In the genomic region with DNA sequence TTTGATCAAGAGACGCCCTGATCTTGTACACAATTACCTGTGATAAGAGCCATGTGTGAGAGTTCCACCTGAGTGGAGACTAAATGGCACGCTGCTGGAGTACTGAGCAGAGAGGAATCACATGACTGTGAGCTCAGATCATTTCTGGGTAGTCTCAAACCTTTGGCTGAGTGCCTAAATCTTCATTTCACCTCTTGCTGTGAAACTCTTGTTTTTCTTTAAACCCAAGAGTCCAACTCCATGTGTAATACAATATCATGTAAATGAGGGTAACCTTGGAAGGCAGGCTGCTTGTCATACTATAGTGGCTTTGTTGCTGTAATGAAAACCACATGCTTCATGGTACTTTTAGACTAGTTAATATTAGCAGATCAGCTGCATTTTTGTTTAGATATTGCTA, we compare ENCODE assay signal across 9 cellular contexts.
A peak's percentile ranks its signal among the peaks of the same experiment; 100 is the strongest.
DNase-seq lines count a peak whose midpoint lies in the region; TF ChIP-seq lines count a peak whose summit lies in the region.
"Had no signal": no experiment of that assay in that cellular context is flagged by ENCODE, and none has a peak within 500 bp of the region (broad histone marks: within the 10 kb centered on the region; RNA-seq: fewer than 3 reads in every experiment).

No MANE protein-coding gene starts in this region.

- no peak overlapping the region for H3K27ac Mint-ChIP-seq in glutamatergic neuron (ENCODE audit: unreplicated experiment)
- H3K27ac Mint-ChIP-seq: endodermal cell had no signal

- H3K4me1 Mint-ChIP-seq in glutamatergic neuron (ENCODE audit: low read depth, unreplicated experiment) = no peaks in the 10 kb centered on the region

- CTCF ChIA-PET in HEK293 (lab: Yijun Ruan, JAX) = interaction anchor here (0.6 to 2.3 kb wide), 3 partner anchors 10 to 555 kb away, joined by 3 to 8 read pairs (median 5); no protein-coding TSS in a partner anchor

- peak; percentile 17 for DNase-seq in A172 (ENCODE audit: low spot score)
- DNase-seq in Peyer's patch = no peak
- peak; percentile 58 for DNase-seq in iPS-NIHi11 (ENCODE audit: low spot score)
- no peak for DNase-seq in GM13977 (ENCODE audit: low spot score)
- DNase-seq in effector CD4-positive, alpha-beta T cell = no peak
- no peak for DNase-seq in glutamatergic neuron
- DNase-seq in ascending aorta (ENCODE audit: low spot score in 2 of 2) = no peak
- DNase-seq: endodermal cell had no signal

- no peaks in the 10 kb centered on the region for H3K9me3 Mint-ChIP-seq in glutamatergic neuron (ENCODE audit: unreplicated experiment)
- H3K9me3 Mint-ChIP-seq: endodermal cell had no signal

- H3K27me3 Mint-ChIP-seq in glutamatergic neuron (ENCODE audit: unreplicated experiment) = no peaks in the 10 kb centered on the region

- H3K36me3 Mint-ChIP-seq in glutamatergic neuron (ENCODE audit: unreplicated experiment) = no peaks in the 10 kb centered on the region

- intact Hi-C loops in ascending aorta (cut with DNase I) = no loop called here

- H3K4me1 ChIP-seq in HEK293 (ENCODE audit: control insufficient read depth, insufficient read depth, low read length) (peaks cover 22% of the 10 kb centered on the region), Peyer's patch (peaks cover 0 to 36% (median 7%) of the 10 kb centered on the region in 4 donors), ascending aorta (peaks cover 4 to 11% of the 10 kb centered on the region in 2 donors)

- no peak overlapping the region for H3K4me3 Mint-ChIP-seq in glutamatergic neuron (ENCODE audit: unreplicated experiment)
- H3K4me3 Mint-ChIP-seq: endodermal cell had no signal

- H3K9me3 ChIP-seq in HEK293 (ENCODE audit: control insufficient read depth, insufficient read depth, low read depth, low read length) (no peaks in the 10 kb centered on the region), Peyer's patch (no peaks in the 10 kb centered on the region), ascending aorta (no peaks in the 10 kb centered on the region)

- no peak for TF ChIP-seq CTCF in HEK293 (tag by site-specific recombination; IDR thresholded peaks at IDR 0.05)
- no peak for TF ChIP-seq CTCF in Peyer's patch (IDR thresholded peaks at IDR 0.05)
- TF ChIP-seq CTCF in GM13977 (IDR thresholded peaks at IDR 0.05; ENCODE audit: extremely low read depth, insufficient read depth, missing control alignments) = no peak
- TF ChIP-seq CTCF in glutamatergic neuron (IDR thresholded peaks at IDR 0.05; ENCODE audit: partially characterized antibody, unreplicated experiment) = no peak
- TF ChIP-seq CTCF in ascending aorta (IDR thresholded peaks at IDR 0.05) = no peak

- H3K4me3 ChIP-seq in HEK293 (ENCODE audit: low read depth, low read length) (no peak overlapping the region), Peyer's patch (no peak overlapping the region), ascending aorta (no peak overlapping the region)

- in situ Hi-C loops in GM13977 (cut with MboI; ENCODE audit: low pct_unique_long_range_greater_than_20kb, low sequenced_read_pairs, unreplicated experiment) = no loop called here

- H3K36me3 ChIP-seq in HEK293 (ENCODE audit: control insufficient read depth in 2 of 2, insufficient read depth in 1 of 2, low read length in 2 of 2) (no peaks in the 10 kb centered on the region), Peyer's patch (no peaks in the 10 kb centered on the region), ascending aorta (no peaks in the 10 kb centered on the region)

- H3K27ac ChIP-seq in HEK293 (ENCODE audit: extremely low read depth, low read depth, low read length) = no peak overlapping the region; the same call in 1 of the 2 replicates
- peak overlapping the region in 3 of 4 donors; percentile 40 to 71 (median 68) for H3K27ac ChIP-seq in Peyer's patch
- no peak overlapping the region for H3K27ac ChIP-seq in ascending aorta

- H3K27me3 ChIP-seq in Peyer's patch (no peaks in the 10 kb centered on the region), ascending aorta (no peaks in the 10 kb centered on the region)

- no peak for TF ChIP-seq POLR2A in Peyer's patch (IDR thresholded peaks at IDR 0.05)

- POLR2A ChIA-PET in HEK293 (lab: Yijun Ruan, JAX) = interaction anchor here (1.4 kb wide), 1 partner anchor 157 kb away, joined by 4 read pairs; the partner anchor contains the start of gene CAND1

TF ChIP-seq in HEK293, 187 proteins besides CTCF, POLR2A, EP300 and RAD21 (continues in another document):
- TF ChIP-seq ZNF610 (tag by site-specific recombination; IDR thresholded peaks at IDR 0.05; ENCODE audit: borderline replicate concordance) (0 out of 2 replicates have a peak, but pooled peaks have one; percentile 29), ZNF18 (tag by site-specific recombination; IDR thresholded peaks at IDR 0.05) (0 out of 2 replicates have a peak, but pooled peaks have one; percentile 21), ZNF664 (tag by site-specific recombination; IDR thresholded peaks at IDR 0.05) (peak; percentile 82; the same call in 1 of the 2 replicates), ZNF654 (tag by site-specific recombination; IDR thresholded peaks at IDR 0.05; ENCODE audit: low read depth) (peak; percentile 4; the same call in 1 of the 2 replicates), MYNN (tag by site-specific recombination; IDR thresholded peaks at IDR 0.05; ENCODE audit: borderline replicate concordance) (no peak), ZBTB17 (tag by site-specific recombination; IDR thresholded peaks at IDR 0.05) (peak; percentile 88), ZNF747 (tag by site-specific recombination; IDR thresholded peaks at IDR 0.05) (no peak), IKZF3 (tag by site-specific recombination; IDR thresholded peaks at IDR 0.05) (peak; percentile 89), HOXC10 (CRISPR knock-in tag; IDR thresholded peaks at IDR 0.05) (no peak), ZNF324 (tag by site-specific recombination; IDR thresholded peaks at IDR 0.05) (peak; percentile 11; the same call in 1 of the 2 replicates), ZSCAN16 (tag by site-specific recombination; IDR thresholded peaks at IDR 0.05) (0 out of 2 replicates have a peak, but pooled peaks have one; percentile 44), ZBTB44 (tag by site-specific recombination; IDR thresholded peaks at IDR 0.05) (0 out of 2 replicates have a peak, but pooled peaks have one; percentile 32), BCL11B (tag by site-specific recombination; IDR thresholded peaks at IDR 0.05; ENCODE audit: low read depth) (no peak), ZNF366 (tag by site-specific recombination; conservative IDR thresholded peaks at IDR 0.05) (peak; percentile 42; the same call in 1 of the 2 replicates), ZNF629 (tag by site-specific recombination; IDR thresholded peaks at IDR 0.05) (peak; percentile 65), ZSCAN30 (tag by site-specific recombination; IDR thresholded peaks at IDR 0.05) (peak; percentile 60; the same call in 1 of the 2 replicates), ZNF600 (tag by site-specific recombination; IDR thresholded peaks at IDR 0.05) (peak; percentile 24; the same call in 1 of the 2 replicates), ZNF10 (tag by site-specific recombination; IDR thresholded peaks at IDR 0.05) (no peak; the same call in 1 of the 2 replicates)

Comparison
In these comparisons a context has a peak if more than half of its experiments do, and no peak if none do; other contexts are left out.
1. DNase-seq: peak in A172 (single experiment) and iPS-NIHi11 (single experiment); none in Peyer's patch (0 of 3), GM13977 (single experiment), effector CD4-positive, alpha-beta T cell (single experiment), glutamatergic neuron (single experiment) and ascending aorta (0 of 2).
2. H3K27ac ChIP-seq: peak in Peyer's patch (3 of 4); none in HEK293 (single experiment) and ascending aorta (0 of 2).